Comparison of ENCODE assay signal across 8 cellular contexts in the genomic region with DNA sequence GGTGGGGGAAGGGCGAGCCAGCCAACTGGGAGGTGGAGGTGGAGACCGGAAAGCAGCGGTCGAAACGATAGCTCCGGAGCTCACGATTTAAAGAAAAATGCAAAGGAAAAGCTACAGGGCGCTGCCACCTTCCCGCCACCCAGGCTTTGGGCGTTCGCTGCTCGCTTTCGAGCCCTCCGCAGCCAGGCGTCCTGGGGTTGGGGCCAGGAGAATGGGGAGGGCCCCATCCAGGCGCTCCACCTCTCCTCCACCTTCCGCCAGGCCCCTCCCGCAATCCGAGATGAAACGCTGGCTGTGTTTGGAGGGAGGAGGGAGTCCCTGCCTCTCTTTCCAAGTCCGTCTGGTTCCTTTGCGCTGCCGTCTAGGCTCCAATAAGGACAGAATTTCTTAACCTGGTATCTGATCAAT. TPM values are rescaled to one million over a fixed set of nuclear protein-coding genes. Genes with fewer than 3 reads are reported as not detected.
DNase-seq lines count a peak whose midpoint lies in the region; ATAC-seq and TF ChIP-seq lines count a peak whose summit lies in the region.

No MANE protein-coding gene starts in this region.

- no peak for TF ChIP-seq CTCF in liver (IDR thresholded peaks at IDR 0.05; ENCODE audit: low read depth, low read length, missing input control)

- no peak for TF ChIP-seq RAD21 in liver (IDR thresholded peaks at IDR 0.05)

- H3K9ac ChIP-seq in liver (ENCODE audit: low read depth in 1 of 2, low read length in 2 of 2): peak overlapping the region; percentile 15 to 38

- peak overlapping the region; percentile 77 to 88 for H3K27ac ChIP-seq in liver (ENCODE audit: low read depth in 1 of 2, low read length in 2 of 2)

- H3K4me1 ChIP-seq in liver (ENCODE audit: control insufficient read depth in 4 of 4, insufficient read depth in 4 of 4, low read length in 3 of 4): peaks cover 0 to 57% (median 39%) of the 10 kb centered on the region in 4 donors

- DNase-seq in stimulated activated CD4-positive, alpha-beta T cell treated with anti-CD3 and anti-CD28 coated beads, Interleukin-15, amount 100 ng/mL, for 48 hours (ENCODE audit: low read depth in 2 of 2): peak; percentile 9 to 18
- no peak for DNase-seq in stimulated activated CD4-positive, alpha-beta T cell treated with anti-CD3 and anti-CD28 coated beads, Interleukin-15, amount 100 ng/mL, for 24 hours
- DNase-seq in HK-2 (ENCODE audit: unreplicated experiment): peak; percentile 67
- peak; percentile 79 for DNase-seq in OCI-M1 (lab: John Stamatoyannopoulos, UW)
- peak; percentile 60 for DNase-seq in cerebellar cortex (ENCODE audit: low spot score)
- no peak for DNase-seq in stimulated activated naive CD8-positive, alpha-beta T cell treated with anti-CD3 and anti-CD28 coated beads, Interleukin-15, amount 100 ng/mL, for 72 hours
- no peak for DNase-seq in MV-4-11 (lab: John Stamatoyannopoulos, UW)

- peak overlapping the region; percentile 87 to 93 for H3K4me3 Mint-ChIP-seq in stimulated activated naive CD8-positive, alpha-beta T cell treated with anti-CD3 and anti-CD28 coated beads, Interleukin-15, amount 100 ng/mL, for 72 hours

- H3K36me3 ChIP-seq in liver (ENCODE audit: control insufficient read depth in 4 of 4, insufficient read depth in 3 of 4, low read depth in 1 of 4, low read length in 3 of 4): no peaks in the 10 kb centered on the region

- H3K9me3 Mint-ChIP-seq in stimulated activated naive CD8-positive, alpha-beta T cell treated with anti-CD3 and anti-CD28 coated beads, Interleukin-15, amount 100 ng/mL, for 72 hours: no peaks in the 10 kb centered on the region

- peaks cover 38% of the 10 kb centered on the region for H3K4me1 Mint-ChIP-seq in stimulated activated naive CD8-positive, alpha-beta T cell treated with anti-CD3 and anti-CD28 coated beads, Interleukin-15, amount 100 ng/mL, for 72 hours

- H3K27me3 Mint-ChIP-seq in stimulated activated naive CD8-positive, alpha-beta T cell treated with anti-CD3 and anti-CD28 coated beads, Interleukin-15, amount 100 ng/mL, for 72 hours: peaks cover 57% of the 10 kb centered on the region

- H3K27me3 ChIP-seq in liver (ENCODE audit: control insufficient read depth in 4 of 4, insufficient read depth in 4 of 4, low read length in 3 of 4): no peaks in the 10 kb centered on the region

- under 1% methylated on average over 23 of the region's 23 CpGs for WGBS in liver

- H3K9me3 ChIP-seq in liver (ENCODE audit: control insufficient read depth in 4 of 4, low read length in 3 of 4): no peaks in the 10 kb centered on the region

- peak overlapping the region in 1 of 2 donors; percentile 59 for H3K27ac Mint-ChIP-seq in stimulated activated naive CD8-positive, alpha-beta T cell treated with anti-CD3 and anti-CD28 coated beads, Interleukin-15, amount 100 ng/mL, for 72 hours

- peak overlapping the region; percentile 42 to 82 (median 74) for H3K4me3 ChIP-seq in liver (ENCODE audit: low read depth in 1 of 3, low read length in 3 of 3)

- peak; percentile 37 for ATAC-seq in stimulated activated naive CD8-positive, alpha-beta T cell treated with anti-CD3 and anti-CD28 coated beads, Interleukin-15, amount 100 ng/mL, for 72 hours

TF ChIP-seq in liver, 16 proteins besides CTCF, POLR2A, EP300 and RAD21:
- no peak for TF ChIP-seq HNF4G (IDR thresholded peaks at IDR 0.05)
- no peak for TF ChIP-seq YY1 (IDR thresholded peaks at IDR 0.05)
- TF ChIP-seq FOXA1 (IDR thresholded peaks at IDR 0.05): no peak
TF ChIP-seq in liver: peak in this region for 0.

RNA-seq across cellular contexts. Expression of gene ABTB2, which starts 0.5 kb away (rescaled TPM):
- total RNA-seq in liver: 1 to 10 TPM; 5.1 to 8.9 TPM
- 1 to 10 TPM; 2.4 to 7.1 TPM for polyA plus RNA-seq in liver

Comparison
In these comparisons a context has a peak if more than half of its experiments do, and no peak if none do; other contexts are left out.
1. DNase-seq: peak in stimulated activated CD4-positive, alpha-beta T cell treated with anti-CD3 and anti-CD28 coated beads, Interleukin-15, amount 100 ng/mL, for 48 hours (2 of 2), HK-2 (single experiment), OCI-M1 (single experiment) and cerebellar cortex (single experiment); none in stimulated activated CD4-positive, alpha-beta T cell treated with anti-CD3 and anti-CD28 coated beads, Interleukin-15, amount 100 ng/mL, for 24 hours (single experiment), stimulated activated naive CD8-positive, alpha-beta T cell treated with anti-CD3 and anti-CD28 coated beads, Interleukin-15, amount 100 ng/mL, for 72 hours (0 of 2) and MV-4-11 (single experiment).